Comparison of ENCODE assay signal across 15 cellular contexts in the genomic region with DNA sequence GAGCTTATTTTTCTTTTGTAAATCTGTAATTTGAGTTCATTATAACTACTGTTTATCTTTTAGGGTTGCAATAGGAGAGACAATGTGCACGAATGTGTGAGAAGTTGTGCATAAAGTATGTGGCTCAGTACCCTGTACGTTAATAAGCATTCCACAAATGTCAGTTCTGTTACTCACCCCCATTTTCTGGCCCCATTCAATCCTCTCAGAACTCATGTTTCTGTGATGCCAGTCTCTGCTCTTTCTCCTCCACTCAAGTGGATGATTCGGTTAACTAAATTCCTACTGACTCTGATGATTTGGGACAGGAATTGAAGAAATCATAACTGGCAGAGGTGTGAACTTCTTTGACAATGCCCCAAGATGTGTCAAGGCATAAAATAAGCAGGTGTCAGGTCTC. TPM values are rescaled to one million over a fixed set of nuclear protein-coding genes. Genes with fewer than 3 reads are reported as not detected.
DNase-seq lines count a peak whose midpoint lies in the region; ATAC-seq, FAIRE-seq and TF ChIP-seq lines count a peak whose summit lies in the region.
"Had no signal": no experiment of that assay in that cellular context is flagged by ENCODE, and none has a peak within 500 bp of the region (broad histone marks: within the 10 kb centered on the region; RNA-seq: fewer than 3 reads in every experiment).

No MANE protein-coding gene starts in this region.

- RAD21 ChIA-PET in GM12878 (lab: Charles Lee; ENCODE audit: unreplicated experiment) = no interaction called here

- intact Hi-C loops in GM12878 (cut with micrococcal nuclease; ENCODE audit: unreplicated experiment) = no loop called here

- SMC1A ChIA-PET in GM12878 (lab: Charles Lee; ENCODE audit: uncharacterized antibody, unreplicated experiment) = interaction anchor here (0.8 to 2.0 kb wide), 8 partner anchors 8 to 305 kb away, joined by 3 to 4 read pairs (median 4); no protein-coding TSS in a partner anchor

- FAIRE-seq in GM12878 (lab: Jason Lieb, UNC) = peak; percentile 18

- H3K4me2 ChIP-seq in GM12878 (ENCODE audit: control insufficient read depth, insufficient read depth) = no peak overlapping the region

- peak; percentile 88 for DNase-seq in AG04449 (ENCODE audit: low read depth, low spot score)
- no peak for DNase-seq in GM12878 (ENCODE audit: low read depth, low spot score)
- DNase-seq in iris pigment epithelial cell (ENCODE audit: low read depth) = peak; percentile 91
- no peak for DNase-seq in NCI-H774 (lab: John Stamatoyannopoulos, UW)
- DNase-seq in T-helper 9 cell = no peak
- no peak for DNase-seq in activated naive CD4-positive, alpha-beta T cell (lab: John Stamatoyannopoulos, UW)
- DNase-seq in OCI-M2 (lab: John Stamatoyannopoulos, UW; ENCODE audit: unreplicated experiment) = no peak
- DNase-seq: activated CD4-positive, alpha-beta memory T cell treated with anti-CD3 and anti-CD28 coated beads, Interleukin-2, amount 10 ng/mL, durations not matched to agents 7 days and 5 days; activated naive CD4-positive, alpha-beta T cell treated with Interleukin-2 at 50 U/mL for 16 hours; heart left ventricle; NCI-H187 treated with DMSO at 0.1 percent for 48 hours had no signal

- H3K4me1 ChIP-seq in HUES6 (ENCODE audit: control insufficient read depth, insufficient read depth, low read length) (peaks cover 46% of the 10 kb centered on the region), GM12878 (ENCODE audit: control insufficient read depth, insufficient read depth, low read length) (no peaks in the 10 kb centered on the region)
- H3K4me1 ChIP-seq: heart left ventricle had no signal

- no TSS peak for BruUV-seq in GM12878 (replicated peaks; lab: Mats Ljungman, UMichigan)

- POLR2A ChIA-PET in AG04449 (lab: Yijun Ruan, JAX) (no interaction called here), GM12878 (lab: Charles Lee) (no interaction called here)

- no peak overlapping the region for H3K4me3 ChIP-seq in AG04449 (ENCODE audit: low read depth, low read length)
- peak overlapping the region; percentile 24; the same call in 1 of the 2 replicates for H3K4me3 ChIP-seq in HUES6 (ENCODE audit: low read depth, low read length)
- H3K4me3 ChIP-seq in GM12878 = no peak overlapping the region
- H3K4me3 ChIP-seq: heart left ventricle, thoracic aorta had no signal

- TF ChIP-seq CTCF in AG04449 (IDR thresholded peaks at IDR 0.05; ENCODE audit: insufficient read depth, low read length, missing control alignments) (no peak), GM12878 (IDR thresholded peaks at IDR 0.05 in 2 of 3, conservative IDR thresholded peaks at IDR 0.05 in 1 of 3; ENCODE audit: control insufficient read depth in 2 of 3, extremely low read depth in 1 of 3, insufficient read depth in 1 of 3, low read depth in 3 of 3, low read length in 3 of 3) (no peak)

- H3K79me2 ChIP-seq in GM12878 (ENCODE audit: control insufficient read depth, insufficient read depth, low read length) = no peaks in the 10 kb centered on the region

- WGBS in GM12878 (ENCODE audit: insufficient coverage, insufficient replicate concordance, low lambda C conversion rate, missing lambda C conversion rate) = 17% methylated on average over 3 of the region's 3 CpGs

- CTCF ChIA-PET in AG04449 (lab: Yijun Ruan, JAX) = interaction anchor here (0.6 to 1.9 kb wide), 9 partner anchors 12 to 1362 kb away, joined by 3 to 15 read pairs (median 4); no protein-coding TSS in a partner anchor
- CTCF ChIA-PET in GM12878 (lab: Yijun Ruan, JAX) = interaction anchor here (0.9 to 2.9 kb wide), 7 partner anchors 9 to 305 kb away, joined by 3 to 11 read pairs (median 4); no protein-coding TSS in a partner anchor

- H3K9me3 ChIP-seq in HUES6 (ENCODE audit: control insufficient read depth, insufficient read depth, low read depth, low read length) = peaks cover 6% of the 10 kb centered on the region; the same call in 1 of the 2 replicates
- H3K9me3 ChIP-seq in GM12878 (replicated peaks; ENCODE audit: control insufficient read depth, insufficient read depth, low read length) = no peaks in the 10 kb centered on the region
- H3K9me3 ChIP-seq: heart left ventricle, thoracic aorta had no signal

- TF ChIP-seq POLR2A in GM12878 (IDR thresholded peaks at IDR 0.05; ENCODE audit: low read depth, low read length) = no peak

- TF ChIP-seq EP300 in GM12878 (IDR thresholded peaks at IDR 0.05; ENCODE audit: borderline replicate concordance in 1 of 2, control insufficient read depth in 1 of 2, low read depth in 2 of 2, low read length in 2 of 2) = no peak

- H3K27ac ChIP-seq in HUES6 (ENCODE audit: low read depth, low read length) = peak overlapping the region; percentile 96
- no peak overlapping the region for H3K27ac ChIP-seq in GM12878 (ENCODE audit: control insufficient read depth, insufficient read depth)
- H3K27ac ChIP-seq: heart left ventricle, thoracic aorta had no signal

- no peak overlapping the region for H2AFZ ChIP-seq in GM12878 (ENCODE audit: control insufficient read depth, low read depth, low read length)

- ATAC-seq in GM12878 = no peak
- ATAC-seq: heart left ventricle had no signal

- in situ Hi-C loops in GM12878 (cut with MboI) = no loop called here

- H3K36me3 ChIP-seq in HUES6 (ENCODE audit: control insufficient read depth, insufficient read depth, low read length) (no peaks in the 10 kb centered on the region), GM12878 (ENCODE audit: control insufficient read depth in 2 of 2, insufficient read depth in 2 of 2, low read length in 1 of 2) (no peaks in the 10 kb centered on the region)
- H3K36me3 ChIP-seq: heart left ventricle, thoracic aorta had no signal

- H3K27me3 ChIP-seq in HUES6 (ENCODE audit: control insufficient read depth, insufficient read depth, low read length) (no peaks in the 10 kb centered on the region), GM12878 (replicated peaks in 1 of 2; ENCODE audit: control insufficient read depth in 2 of 2, insufficient read depth in 2 of 2, low read length in 1 of 2) (no peaks in the 10 kb centered on the region; a peak in 1 of 4 replicates)

- no peak for TF ChIP-seq RAD21 in GM12878 (IDR thresholded peaks at IDR 0.05; ENCODE audit: insufficient read depth, low read depth, low read length)

- H3K9ac ChIP-seq in HUES6 (ENCODE audit: low read length) = peak overlapping the region; percentile 85
- no peak overlapping the region for H3K9ac ChIP-seq in GM12878 (ENCODE audit: control insufficient read depth, insufficient read depth, low read length)

- H4K20me1 ChIP-seq in GM12878 (ENCODE audit: control insufficient read depth, insufficient read depth) = no peaks in the 10 kb centered on the region

TF ChIP-seq in GM12878, 131 proteins besides CTCF, POLR2A, EP300 and RAD21 (continues in another document):
- TF ChIP-seq JUNB (IDR thresholded peaks at IDR 0.05) (no peak), MTA2 (IDR thresholded peaks at IDR 0.05; ENCODE audit: low read depth) (no peak), SMAD1 (IDR thresholded peaks at IDR 0.05; ENCODE audit: low read depth, partially characterized antibody) (no peak), SKIL (IDR thresholded peaks at IDR 0.05; ENCODE audit: low read depth, poor library complexity, severe bottlenecking) (no peak), GATAD2B (conservative IDR thresholded peaks at IDR 0.05; ENCODE audit: low read depth) (no peak), YBX1 (IDR thresholded peaks at IDR 0.05) (no peak), POLR2AphosphoS5 (IDR thresholded peaks at IDR 0.05; ENCODE audit: low read length) (no peak), SIN3A (IDR thresholded peaks at IDR 0.05; ENCODE audit: low read depth, low read length) (no peak), EGR1 (IDR thresholded peaks at IDR 0.05; ENCODE audit: borderline replicate concordance in 1 of 2, low read depth in 2 of 2, low read length in 2 of 2) (no peak)

RNA-seq across cellular contexts. Expression of gene DMRTB1, which starts 10.2 kb away (rescaled TPM):
- not detected in 2 replicates for total RNA-seq in GM12878 (2013; cell fraction: nucleolus; rRNA removed)
- not detected in 2 replicates for total RNA-seq in GM12878 (2014; rRNA removed)
- not detected in 2 replicates for total RNA-seq in GM12878 (2014; rRNA removed; fragmentation: Illumina TruSeq; extraction: Trizol)
- total RNA-seq in GM12878 (2021) = not detected in 2 replicates
- not detected for polyA plus RNA-seq in GM12878 (2011; ENCODE audit: low read depth)
- not detected in 2 replicates for polyA plus RNA-seq in GM12878 (2011; rRNA removed)
- not detected in 2 replicates for polyA plus RNA-seq in GM12878 (2011; cell fraction: cytosol; rRNA removed)
- polyA plus RNA-seq in GM12878 (2011; cell fraction: nucleus; rRNA removed) = not detected in 2 replicates
- not detected in 2 replicates for polyA plus RNA-seq in GM12878 (2012)
- polyA plus RNA-seq in GM12878 (2014; fragmentation: Illumina TruSeq; extraction: Trizol) = not detected in 2 replicates
- not detected for polyA plus RNA-seq in GM12878 (2014; fragmentation: Nextera tagmentation; extraction: Ambion mirVana)
- polyA plus RNA-seq in GM12878 (2014; rRNA removed) = not detected in 2 replicates
- not detected for polyA plus RNA-seq in GM12878 (2016; fragmentation: Nextera tagmentation; extraction: Ambion mirVana)
- polyA minus RNA-seq in GM12878 (2011; rRNA and poly(A)+ RNA removed) = not detected in 2 replicates
- polyA minus RNA-seq in GM12878 (2011; cell fraction: cytosol; rRNA and poly(A)+ RNA removed) = not detected in 2 replicates
- polyA minus RNA-seq in GM12878 (2011; cell fraction: nucleus; rRNA and poly(A)+ RNA removed) = not detected in 2 replicates
- total RNA-seq: activated CD4-positive, alpha-beta memory T cell treated with anti-CD3 and anti-CD28 coated beads, Interleukin-2, amount 10 ng/mL, durations not matched to agents 7 days and 5 days; heart left ventricle; pulmonary artery endothelial cell; T-helper 2 cell treated with Interferon-gamma antibody and Interleukin-4, amounts not matched to agents 100 ng/mL and 5 ng/mL, for 36 hours; thoracic aorta had no signal
- polyA plus RNA-seq: heart left ventricle had no signal

Comparison
In these comparisons a context has a peak if more than half of its experiments do, and no peak if none do; other contexts are left out.
1. DNase-seq: peak in AG04449 (single experiment) and iris pigment epithelial cell (single experiment); none in GM12878 (single experiment), NCI-H774 (single experiment), T-helper 9 cell (single experiment), activated naive CD4-positive, alpha-beta T cell (0 of 4) and OCI-M2 (single experiment).